In the genomic region with DNA sequence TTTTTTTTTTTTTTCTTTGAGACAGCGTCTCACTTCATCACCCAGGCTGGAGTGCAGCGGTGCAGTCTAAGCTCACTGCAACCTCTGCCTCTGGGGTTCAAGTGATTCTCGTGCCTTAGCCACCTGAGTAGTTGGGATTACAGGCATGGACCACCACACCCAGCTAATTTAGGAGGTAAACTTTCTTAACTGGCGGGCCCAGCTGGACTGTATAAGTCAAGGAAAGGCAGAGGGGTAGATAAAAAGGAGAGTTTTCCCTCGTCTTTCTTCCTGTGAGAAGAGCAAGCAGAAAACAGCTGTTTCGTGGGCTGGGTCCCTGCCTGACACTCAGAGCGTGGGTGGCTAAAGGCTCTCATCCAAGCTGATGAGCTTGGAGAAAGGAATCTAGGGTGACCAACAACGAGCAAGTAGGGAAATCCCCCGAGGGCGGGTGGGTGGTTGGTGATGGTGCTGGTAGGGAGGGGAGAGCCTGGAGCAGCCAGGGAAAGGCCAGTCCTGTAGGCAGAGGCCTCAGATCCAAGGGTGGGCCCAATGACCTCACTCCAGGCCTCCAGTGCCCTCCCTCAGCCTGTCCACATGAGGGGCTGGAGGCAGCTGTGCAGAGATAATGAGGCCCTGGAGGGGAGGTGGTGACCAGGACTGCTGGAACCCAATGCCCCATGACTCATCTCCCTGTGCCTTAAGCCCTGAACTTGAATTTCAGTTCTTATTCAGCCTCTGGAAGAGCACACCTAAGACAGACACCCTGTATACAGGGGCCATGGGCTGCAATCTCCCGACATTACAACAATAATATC, we compare ENCODE assay signal across 8 cellular contexts. TPM values are rescaled to one million over a fixed set of nuclear protein-coding genes. Genes with fewer than 3 reads are reported as not detected.
DNase-seq lines count a peak whose midpoint lies in the region; ATAC-seq and TF ChIP-seq lines count a peak whose summit lies in the region.

No MANE protein-coding gene starts in this region.

- H3K9me3 Mint-ChIP-seq in activated naive CD4-positive, alpha-beta T cell treated with anti-CD3 and anti-CD28 coated beads, Interleukin-2, amount 10 ng/mL, durations not matched to agents 7 days and 5 days = no peaks in the 10 kb centered on the region

- H3K4me1 Mint-ChIP-seq in activated naive CD4-positive, alpha-beta T cell treated with anti-CD3 and anti-CD28 coated beads, Interleukin-2, amount 10 ng/mL, durations not matched to agents 7 days and 5 days = no peaks in the 10 kb centered on the region

- TF ChIP-seq CTCF in coronary artery (IDR thresholded peaks at IDR 0.05) = no peak
- TF ChIP-seq CTCF in lung (IDR thresholded peaks at IDR 0.05; ENCODE audit: control extremely low read depth, extremely low read depth) = no peak
- TF ChIP-seq CTCF in vagina (IDR thresholded peaks at IDR 0.05) = no peak

- H3K27ac ChIP-seq in coronary artery (peak overlapping the region; percentile 55 to 76), lung (ENCODE audit: low read depth in 1 of 2, low read length in 1 of 2) (peak overlapping the region; percentile 13 to 18), vagina (peak overlapping the region; percentile 77)

- H3K4me3 ChIP-seq in coronary artery (no peak overlapping the region), lung (no peak overlapping the region), vagina (no peak overlapping the region)

- peak overlapping the region; percentile 45 for H3K27ac Mint-ChIP-seq in activated naive CD4-positive, alpha-beta T cell treated with anti-CD3 and anti-CD28 coated beads, Interleukin-2, amount 10 ng/mL, durations not matched to agents 7 days and 5 days

- H3K36me3 ChIP-seq in lung (ENCODE audit: control insufficient read depth in 2 of 2, insufficient read depth in 2 of 2, low read length in 2 of 2) = no peaks in the 10 kb centered on the region
- H3K36me3 ChIP-seq in vagina = no peaks in the 10 kb centered on the region

- intact Hi-C loops in vagina (cut with DNase I) = no loop called here

- no peak overlapping the region for H3K4me3 Mint-ChIP-seq in activated naive CD4-positive, alpha-beta T cell treated with anti-CD3 and anti-CD28 coated beads, Interleukin-2, amount 10 ng/mL, durations not matched to agents 7 days and 5 days

- no peaks in the 10 kb centered on the region for H3K27me3 Mint-ChIP-seq in activated naive CD4-positive, alpha-beta T cell treated with anti-CD3 and anti-CD28 coated beads, Interleukin-2, amount 10 ng/mL, durations not matched to agents 7 days and 5 days

- DNase-seq in activated naive CD4-positive, alpha-beta T cell treated with anti-CD3 and anti-CD28 coated beads, Interleukin-2, amount 10 ng/mL, durations not matched to agents 7 days and 5 days = no peak
- no peak for DNase-seq in activated naive CD4-positive, alpha-beta T cell treated with anti-CD3 and anti-CD28 coated beads, Interleukin-2, amount 50 U/mL, for 16 hours
- DNase-seq in coronary artery (ENCODE audit: low spot score) (peak; percentile 87), lung (ENCODE audit: low spot score) (peak; percentile 68), vagina (ENCODE audit: extremely low spot score in 2 of 2) (no peak), D341Med (ENCODE audit: low spot score) (no peak), SHP77 treated with DMSO at 0.1 percent for 48 hours (lab: John Stamatoyannopoulos, UW) (no peak)

- TF ChIP-seq POLR2A in vagina (IDR thresholded peaks at IDR 0.05) = no peak

- peaks cover 2% of the 10 kb centered on the region for H3K36me3 Mint-ChIP-seq in activated naive CD4-positive, alpha-beta T cell treated with anti-CD3 and anti-CD28 coated beads, Interleukin-2, amount 10 ng/mL, durations not matched to agents 7 days and 5 days

- 63 to 83% methylated on average over 11 of the region's 11 CpGs for WGBS in lung, 2 donors

- H3K9me3 ChIP-seq in lung (ENCODE audit: control insufficient read depth in 2 of 2, insufficient read depth in 1 of 2, low read length in 1 of 2) (peaks cover 0 to 2% of the 10 kb centered on the region in 2 donors), vagina (no peaks in the 10 kb centered on the region)

- H3K27me3 ChIP-seq in lung (ENCODE audit: control insufficient read depth, insufficient read depth) (no peaks in the 10 kb centered on the region), vagina (no peaks in the 10 kb centered on the region)

- H3K4me1 ChIP-seq in lung (ENCODE audit: control insufficient read depth in 2 of 2, insufficient read depth in 2 of 2, low read length in 2 of 2) = peaks cover 24 to 44% of the 10 kb centered on the region in 2 donors
- peaks cover 77% of the 10 kb centered on the region for H3K4me1 ChIP-seq in vagina

- CTCF ChIA-PET in activated naive CD4-positive, alpha-beta T cell treated with anti-CD3 and anti-CD28 coated beads, Interleukin-2, amount 10 ng/mL, durations not matched to agents 7 days and 5 days (lab: Charles Lee) = interaction anchor here (2.2 kb wide), 1 partner anchor 108 kb away, joined by 5 read pairs; no protein-coding TSS in a partner anchor

- ATAC-seq in lung (ENCODE audit: insufficient read depth, low FRiP score) (peak; percentile 50), HG02884 (IDR thresholded peaks at IDR 0.05; ENCODE audit: unreplicated experiment) (no peak)

RNA-seq across cellular contexts. Expression of a gene that starts 43.1 kb away (rescaled TPM):
- total RNA-seq in lung = 100 to 1,000 TPM in 1 of 2 donors, 10 to 100 TPM in 1; 70.0 to 123 TPM
- 10 to 100 TPM in 1 of 2 donors, 1 to 10 TPM in 1; 9.3 to 18.5 TPM for polyA plus RNA-seq in lung
- 16.2 TPM for total RNA-seq in vagina

Comparison
In these comparisons a context has a peak if more than half of its experiments do, and no peak if none do; other contexts are left out.
1. DNase-seq: peak in coronary artery (single experiment) and lung (single experiment); none in activated naive CD4-positive, alpha-beta T cell treated with anti-CD3 and anti-CD28 coated beads, Interleukin-2, amount 10 ng/mL, durations not matched to agents 7 days and 5 days (single experiment), activated naive CD4-positive, alpha-beta T cell treated with anti-CD3 and anti-CD28 coated beads, Interleukin-2, amount 50 U/mL, for 16 hours (single experiment), vagina (0 of 2), D341Med (single experiment) and SHP77 treated with DMSO at 0.1 percent for 48 hours (single experiment).
2. H3K27ac ChIP-seq: peak in every context shown above with its lines; median percentile 77 in vagina; 66 in coronary artery; 16 in lung.